Comparison of ENCODE assay signal across 8 cellular contexts in genomic region chr16:87316450-87316922, GRCh38. TPM values are rescaled to one million over a fixed set of nuclear protein-coding genes. Genes with fewer than 3 reads are reported as not detected.
A peak's percentile ranks its signal among the peaks of the same experiment; 100 is the strongest.
DNase-seq lines count a peak whose midpoint lies in the region; ATAC-seq and TF ChIP-seq lines count a peak whose summit lies in the region.

No MANE protein-coding gene starts in this region.

- H3K56ac ChIP-seq in H9 (ENCODE audit: insufficient read length, low read depth, low read length): no peak overlapping the region

- no peak overlapping the region for H3T11ph ChIP-seq in H9 (ENCODE audit: low read length)

- ATAC-seq in activated B cell treated with CpG ODN at 0.5 μM for 24 hours (ENCODE audit: low read depth) (no peak), foreskin keratinocyte (no peak), GM18873 (IDR thresholded peaks at IDR 0.05; ENCODE audit: low FRiP score, unreplicated experiment) (no peak)

- H3K36me3 Mint-ChIP-seq in H9 (ENCODE audit: insufficient read depth in 1 of 3, low read depth in 3 of 3) (peaks cover 0 to 10% (median 3%) of the 10 kb centered on the region in 3 experiments; a peak in 2 of 7 replicates), activated B cell treated with CpG ODN at 0.5 μM for 24 hours (ENCODE audit: low read depth) (peaks cover 5% of the 10 kb centered on the region)

- no peak overlapping the region for H2BK15ac ChIP-seq in H9 (ENCODE audit: low read depth, low read length)

- H3K4me1 ChIP-seq in H9 (ENCODE audit: insufficient read depth, low read length) (no peaks in the 10 kb centered on the region), hepatocyte (ENCODE audit: insufficient read depth) (no peaks in the 10 kb centered on the region), skeletal muscle satellite cell (ENCODE audit: control insufficient read depth, insufficient read depth, low read length) (peaks cover 7% of the 10 kb centered on the region), foreskin keratinocyte (no peaks in the 10 kb centered on the region)

- POLR2A ChIA-PET in activated B cell treated with CpG ODN at 0.5 μM for 24 hours (lab: Charles Lee): interaction anchor here (1.0 to 3.4 kb wide), 5 partner anchors 67 to 449 kb away, joined by 3 to 41 read pairs (median 7); partner anchors contain the start of genes FBXO31 and KLHDC4

- H3K4me1 Mint-ChIP-seq in H9: peaks cover 7% of the 10 kb centered on the region in 2 experiments
- peaks cover 13% of the 10 kb centered on the region for H3K4me1 Mint-ChIP-seq in activated B cell treated with CpG ODN at 0.5 μM for 24 hours

- H3K27ac ChIP-seq in H9 (ENCODE audit: insufficient read length, low read depth, low read length) (no peak overlapping the region), hepatocyte (peak overlapping the region; percentile 96), foreskin keratinocyte (no peak overlapping the region)

- H3K79me2 ChIP-seq in H9 (ENCODE audit: insufficient read depth, low read length): peaks cover 7% of the 10 kb centered on the region; the same call in 1 of the 2 replicates
- H3K79me2 ChIP-seq in hepatocyte: peaks cover 21% of the 10 kb centered on the region

- H3K9ac ChIP-seq in H9 (ENCODE audit: extremely low read depth, insufficient read length, low read length) (no peak overlapping the region), skeletal muscle satellite cell (ENCODE audit: low read depth, low read length) (peak overlapping the region; percentile 100)

- H3K27me3 ChIP-seq in H9 (ENCODE audit: insufficient read depth, low read length) (no peaks in the 10 kb centered on the region), hepatocyte (no peaks in the 10 kb centered on the region), skeletal muscle satellite cell (ENCODE audit: control insufficient read depth, insufficient read depth, low read length) (no peaks in the 10 kb centered on the region), foreskin keratinocyte (no peaks in the 10 kb centered on the region)

- H3K36me3 ChIP-seq in hepatocyte (replicated peaks; ENCODE audit: insufficient read depth, low read depth): no peaks in the 10 kb centered on the region
- H3K36me3 ChIP-seq in skeletal muscle satellite cell (ENCODE audit: insufficient read depth, low read length): no peaks in the 10 kb centered on the region

- H3K27me3 Mint-ChIP-seq in H9 (ENCODE audit: low read depth) (no peaks in the 10 kb centered on the region), activated B cell treated with CpG ODN at 0.5 μM for 24 hours (no peaks in the 10 kb centered on the region)

- H4K5ac ChIP-seq in H9 (ENCODE audit: insufficient read length, low read depth, low read length): no peak overlapping the region

- H3K9me2 ChIP-seq in hepatocyte (replicated peaks; ENCODE audit: insufficient read depth): no peaks in the 10 kb centered on the region

- H3K4me3 Mint-ChIP-seq in H9 (peak overlapping the region; percentile 89 to 96), activated B cell treated with CpG ODN at 0.5 μM for 24 hours (peak overlapping the region; percentile 94)

- H2AK5ac ChIP-seq in H9 (ENCODE audit: insufficient read length, low read length): no peak overlapping the region

- peaks cover 11% of the 10 kb centered on the region for H3K23me2 ChIP-seq in H9 (ENCODE audit: insufficient read length, low read depth, low read length, poor library complexity, severe bottlenecking)

- H3K79me1 ChIP-seq in H9 (ENCODE audit: insufficient read depth, low read depth, low read length, poor library complexity, severe bottlenecking): no peaks in the 10 kb centered on the region

- H2BK120ac ChIP-seq in H9 (ENCODE audit: low read depth, low read length, poor library complexity, severe bottlenecking): no peak overlapping the region

- intact Hi-C loops in activated B cell treated with CpG ODN at 0.5 μM for 24 hours (cut with micrococcal nuclease): loop anchor here (5.0 kb wide), 1 partner anchor 1629 kb away; the partner anchor contains the start of gene GINS2

- H4K8ac ChIP-seq in H9 (replicated peaks; ENCODE audit: insufficient read length, low read depth, low read length): no peak overlapping the region

- DNase-seq in H9 (no peak), activated B cell treated with CpG ODN at 0.5 μM for 24 hours (no peak), hepatocyte (ENCODE audit: low spot score) (no peak), foreskin keratinocyte (no peak), COLO668 (lab: John Stamatoyannopoulos, UW; ENCODE audit: unreplicated experiment) (no peak), CD1c-positive myeloid dendritic cell (ENCODE audit: extremely low spot score) (no peak)

- H4K20me1 ChIP-seq in H9 (ENCODE audit: control insufficient read depth, insufficient read depth, insufficient read length) (no peaks in the 10 kb centered on the region), hepatocyte (ENCODE audit: insufficient read depth, poor library complexity, severe bottlenecking) (no peaks in the 10 kb centered on the region)

- H4K91ac ChIP-seq in H9 (ENCODE audit: insufficient read length, low read depth, low read length): no peak overlapping the region

- H2BK20ac ChIP-seq in H9 (ENCODE audit: low read depth, low read length, poor library complexity, severe bottlenecking): no peak overlapping the region

- WGBS in H9 (ENCODE audit: extremely low coverage, insufficient read length, low lambda C conversion rate): no CpG with 5 or more reads among the region's 4 CpGs
- WGBS in hepatocyte (ENCODE audit: low lambda C conversion rate, missing lambda C conversion rate): 98% methylated on average over 4 of the region's 4 CpGs

- peak overlapping the region; percentile 85 for H3K4me3 ChIP-seq in hepatocyte
- peak overlapping the region; percentile 86 for H3K4me3 ChIP-seq in skeletal muscle satellite cell (ENCODE audit: low read length)

- H3K9me3 Mint-ChIP-seq in H9 (no peaks in the 10 kb centered on the region), activated B cell treated with CpG ODN at 0.5 μM for 24 hours (no peaks in the 10 kb centered on the region)

- H3K27ac Mint-ChIP-seq in H9 (0 out of 7 replicates have a peak overlapping the region, but pooled peaks of 1 of the 3 experiments have one; percentile 34), activated B cell treated with CpG ODN at 0.5 μM for 24 hours (peak overlapping the region; percentile 96)

- H3K9me3 ChIP-seq in H9 (ENCODE audit: control insufficient read depth, low read depth, low read length): no peaks in the 10 kb centered on the region
- no peaks in the 10 kb centered on the region for H3K9me3 ChIP-seq in hepatocyte (ENCODE audit: low read depth)
- no peaks in the 10 kb centered on the region for H3K9me3 ChIP-seq in skeletal muscle satellite cell (replicated peaks; ENCODE audit: low read length)

- H3K14ac ChIP-seq in H9 (ENCODE audit: insufficient read depth, low read length): no peak overlapping the region

- H3K4me2 ChIP-seq in H9 (ENCODE audit: insufficient read depth, insufficient read length, low read length): peak overlapping the region; percentile 81
- peak overlapping the region; percentile 88 for H3K4me2 ChIP-seq in hepatocyte
- peak overlapping the region; percentile 96 for H3K4me2 ChIP-seq in skeletal muscle satellite cell (ENCODE audit: low read length)

- TF ChIP-seq CTCF in H9 (conservative IDR thresholded peaks at IDR 0.05) (no peak), activated B cell treated with CpG ODN at 0.5 μM for 24 hours (IDR thresholded peaks at IDR 0.05) (no peak), hepatocyte (IDR thresholded peaks at IDR 0.05; ENCODE audit: poor library complexity) (no peak), foreskin keratinocyte (conservative IDR thresholded peaks at IDR 0.05) (no peak)

- no peak overlapping the region for H2BK5ac ChIP-seq in H9 (ENCODE audit: insufficient read length, low read length)

- H3K18ac ChIP-seq in H9 (ENCODE audit: insufficient read length, low read depth, low read length): no peak overlapping the region

- H2AFZ ChIP-seq in H9 (ENCODE audit: low read length) (no peak overlapping the region), hepatocyte (peak overlapping the region; percentile 91)

- H2BK12ac ChIP-seq in H9 (ENCODE audit: insufficient read length, low read depth, low read length): no peak overlapping the region

- CTCF ChIA-PET in activated B cell treated with CpG ODN at 0.5 μM for 24 hours (lab: Charles Lee): interaction anchor here (0.8 to 2.2 kb wide), 6 partner anchors 19 to 320 kb away, joined by 3 to 10 read pairs (median 4); partner anchors contain the start of gene FBXO31

- H3K23ac ChIP-seq in H9 (ENCODE audit: insufficient read length, low read depth, low read length): no peak overlapping the region

- H3K4ac ChIP-seq in H9 (ENCODE audit: low read depth, low read length): no peak overlapping the region

RNA-seq across cellular contexts. Expression of gene C16orf95, which starts 0.7 kb away (rescaled TPM):
- 4.5 and 5.6 TPM in 2 replicates for total RNA-seq in H9 (2021)
- 1.7 and 2.1 TPM in 2 replicates for total RNA-seq in activated B cell treated with CpG ODN at 0.5 μM for 24 hours
- total RNA-seq in hepatocyte: 3.9 and 4.7 TPM in 2 replicates
- polyA plus RNA-seq in hepatocyte: 6.6 and 10.6 TPM in 2 replicates
- total RNA-seq in skeletal muscle satellite cell (2012; rRNA removed): 8.5 and 9.4 TPM in 2 replicates
- total RNA-seq in foreskin keratinocyte: 4.7 and 5.7 TPM in 2 replicates
- 5.3 and 8.2 TPM in 2 replicates for polyA plus RNA-seq in foreskin keratinocyte
